Comparison of ENCODE assay signal across 11 cellular contexts in the genomic region with DNA sequence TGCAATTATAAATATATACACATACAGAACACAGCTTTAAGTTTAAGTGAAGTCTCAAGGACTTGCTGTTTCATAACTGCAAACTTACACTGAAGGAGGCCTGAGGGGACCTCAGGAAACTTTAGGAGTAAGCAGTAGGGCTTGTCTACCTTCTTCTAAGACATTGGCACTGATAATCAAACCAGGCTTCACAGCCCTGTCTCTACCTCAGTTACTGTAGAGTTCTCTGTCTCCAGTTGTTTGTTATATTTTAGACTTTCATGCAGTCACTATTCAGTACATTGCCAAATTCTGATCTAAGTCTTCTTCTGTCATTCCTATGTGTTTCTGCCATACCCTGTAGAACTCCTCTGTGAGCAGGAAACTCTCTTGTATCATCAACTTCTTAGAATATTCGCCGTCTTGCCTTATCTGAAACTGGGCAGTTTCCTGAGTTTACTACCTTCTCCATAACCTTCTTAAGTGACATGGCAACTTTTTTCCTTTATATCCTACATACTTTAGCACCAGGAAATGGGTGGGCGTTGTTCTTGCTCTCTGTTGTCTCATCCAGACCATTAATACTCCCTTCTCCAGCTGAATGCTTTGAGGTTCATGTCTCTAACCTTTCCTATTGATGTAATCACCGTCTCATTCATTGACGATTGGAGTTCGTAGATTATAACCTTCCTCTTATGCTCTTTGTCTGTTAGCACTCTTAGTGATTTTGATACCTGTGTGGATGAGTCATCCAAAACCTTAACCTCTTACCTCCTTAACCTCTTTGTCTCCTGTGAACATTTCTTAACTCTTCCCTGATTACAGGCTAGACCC.
DNase-seq lines count a peak whose midpoint lies in the region; ATAC-seq and TF ChIP-seq lines count a peak whose summit lies in the region.
"Had no signal": no experiment of that assay in that cellular context is flagged by ENCODE, and none has a peak within 500 bp of the region (broad histone marks: within the 10 kb centered on the region; RNA-seq: fewer than 3 reads in every experiment).

No MANE protein-coding gene starts in this region.

- ATAC-seq in GM18873 (IDR thresholded peaks at IDR 0.05; ENCODE audit: low FRiP score, unreplicated experiment): peak; percentile 69

- no peaks in the 10 kb centered on the region for H3K36me3 ChIP-seq in MM.1S (replicated peaks; ENCODE audit: insufficient read depth, low read length)

- H3K79me2 ChIP-seq in MM.1S (ENCODE audit: low read length): no peaks in the 10 kb centered on the region

- H3K4me1 ChIP-seq in MM.1S (ENCODE audit: low read length): no peaks in the 10 kb centered on the region

- no peak overlapping the region for H3K9ac ChIP-seq in MM.1S (ENCODE audit: low read length)

- no peak overlapping the region for H3K4me2 ChIP-seq in MM.1S (ENCODE audit: low read depth, low read length)

- no peaks in the 10 kb centered on the region for H3F3A ChIP-seq in MM.1S (ENCODE audit: insufficient read depth, low read length)

- no peak overlapping the region for H3K27ac ChIP-seq in MM.1S (ENCODE audit: low read length)

- no peak overlapping the region for H2AFZ ChIP-seq in MM.1S (ENCODE audit: low read length)

- no peaks in the 10 kb centered on the region for H3K27me3 ChIP-seq in MM.1S (replicated peaks; ENCODE audit: insufficient read depth, low read length)

- H3K9me3 ChIP-seq in MM.1S (replicated peaks; ENCODE audit: insufficient read depth, low read length): no peaks in the 10 kb centered on the region
- H3K9me3 ChIP-seq: Caco-2 had no signal

- DNase-seq in GM12865 (ENCODE audit: low read depth): peak; percentile 10
- peak; percentile 30 for DNase-seq in NCI-H2227 (lab: John Stamatoyannopoulos, UW; ENCODE audit: unreplicated experiment)
- DNase-seq in fibroblast of pulmonary artery (ENCODE audit: low read depth): peak; percentile 27
- DNase-seq in glomerular visceral epithelial cell (ENCODE audit: extremely low spot score): no peak
- DNase-seq in MM.1S: no peak
- DNase-seq in central memory CD4-positive, alpha-beta T cell: no peak
- DNase-seq: activated CD8-positive, alpha-beta memory T cell treated with anti-CD3 and anti-CD28 coated beads, Interleukin-2, amount 50 U/mL, for 4 hours; Caco-2; NCI-H1694 treated with DMSO at 0.1 percent for 48 hours; stimulated activated CD4-positive, alpha-beta T cell treated with anti-CD3 and anti-CD28 coated beads, Interleukin-1b, Interleukin-23, amount 100 ng/mL, for 48 hours had no signal

- H3K9me2 ChIP-seq in MM.1S (replicated peaks; ENCODE audit: insufficient read depth, low read length): no peaks in the 10 kb centered on the region

- no peak overlapping the region for H3K4me3 ChIP-seq in GM12865 (ENCODE audit: low read depth, low read length)
- H3K4me3 ChIP-seq in fibroblast of pulmonary artery (replicated peaks; ENCODE audit: low read depth, low read length): no peak overlapping the region
- no peak overlapping the region for H3K4me3 ChIP-seq in MM.1S (ENCODE audit: low read length)

- H4K20me1 ChIP-seq in MM.1S (ENCODE audit: insufficient read depth, low read length): no peaks in the 10 kb centered on the region

- TF ChIP-seq CTCF in GM12865 (IDR thresholded peaks at IDR 0.05; ENCODE audit: insufficient read depth, low read depth, low read length, missing control alignments): no peak
- TF ChIP-seq CTCF in fibroblast of pulmonary artery (IDR thresholded peaks at IDR 0.05; ENCODE audit: low read length, missing control alignments): no peak
- no peak for TF ChIP-seq CTCF in MM.1S (IDR thresholded peaks at IDR 0.05; ENCODE audit: low read length)

Comparison
In these comparisons a context has a peak if more than half of its experiments do, and no peak if none do; other contexts are left out.
1. DNase-seq: peak in GM12865 (single experiment), NCI-H2227 (single experiment) and fibroblast of pulmonary artery (single experiment); none in glomerular visceral epithelial cell (single experiment), MM.1S (single experiment) and central memory CD4-positive, alpha-beta T cell (single experiment).